In genomic region chr7:103549786-103550185, GRCh38 we compare ENCODE assay signal across 27 cellular contexts.
"Had no signal": no experiment of that assay in that cellular context is flagged by ENCODE, and none has a peak within 500 bp of the region (broad histone marks: within the 10 kb centered on the region; RNA-seq: fewer than 3 reads in every experiment).

No MANE protein-coding gene starts in this region.

- ATAC-seq: stimulated activated effector memory CD8-positive, alpha-beta T cell treated with anti-CD3 and anti-CD28 coated beads, Interleukin-12 subunit alpha, Interleukin-12 subunit beta, amount 100 ng/mL, for 72 hours; stimulated activated memory B cell treated with anti-CD40 and anti-IgM and Interleukin-4, amounts not matched to agents 10 μg/mL and 1 μg/mL and 100 μg/mL, for 72 hours; stimulated activated naive B cell treated with anti-CD40 and anti-IgM and Interleukin-4, amounts not matched to agents 10 μg/mL and 1 μg/mL and 100 μg/mL, for 72 hours; stimulated activated naive CD8-positive, alpha-beta T cell treated with anti-CD3 and anti-CD28 coated beads, Interleukin-15, amount 100 ng/mL, for 72 hours; stimulated activated naive CD8-positive, alpha-beta T cell treated with anti-CD3 and anti-CD28 coated beads, Interleukin-15, Interleukin-2, amounts not matched to agents 100 U/mL and 50 U/mL, for 24 hours; upper lobe of right lung had no signal

- H3K36me3 ChIP-seq: stomach, suprapubic skin, thoracic aorta, thyroid gland, tibial artery, tibial nerve, transverse colon, upper lobe of left lung, upper lobe of right lung, uterus, vagina had no signal

- H3K27me3 ChIP-seq: stomach, suprapubic skin, testis, thyroid gland, tibial artery, tibial nerve, transverse colon, upper lobe of left lung, upper lobe of right lung, uterus, vagina had no signal

- H3K4me3 ChIP-seq: stomach, suprapubic skin, testis, thoracic aorta, thyroid gland, tibial artery, tibial nerve, transverse colon, upper lobe of left lung, upper lobe of right lung, uterus, vagina had no signal

- H3K4me1 ChIP-seq: stomach, suprapubic skin, testis, thyroid gland, tibial nerve, transverse colon, upper lobe of left lung, upper lobe of right lung, uterus, vagina had no signal

- H3K27ac ChIP-seq: stomach, suprapubic skin, testis, thoracic aorta, thyroid gland, tibial artery, tibial nerve, transverse colon, upper lobe of left lung, upper lobe of right lung, uterus, vagina had no signal

- H3K9me3 ChIP-seq: stomach, suprapubic skin, testis, thoracic aorta, thyroid gland, tibial artery, tibial nerve, transverse colon, upper lobe of left lung, upper lobe of right lung, uterus, vagina had no signal

- FAIRE-seq: urothelium cell line had no signal

- DNase-seq: stimulated activated CD4-positive, alpha-beta T cell treated with anti-CD3 and anti-CD28 coated beads, Interleukin-2, amount 100 ng/mL, for 48 hours; stimulated activated CD4-positive, alpha-beta T cell treated with anti-CD3 and anti-CD28 coated beads, Interleukin-4, amount 100 ng/mL, for 1 hour; stimulated activated CD4-positive, alpha-beta T cell treated with anti-CD3 and anti-CD28 coated beads, Interleukin-4, amount 100 ng/mL, for 24 hours; stimulated activated CD4-positive, alpha-beta T cell treated with anti-CD3 and anti-CD28 coated beads, Interleukin-4, amount 100 ng/mL, for 4 hours; stimulated activated CD8-positive, alpha-beta memory T cell treated with anti-CD3 and anti-CD28 coated beads, Interleukin-4, amount 100 ng/mL, for 48 hours; stimulated activated naive B cell treated with anti-CD40 and anti-IgM and Interleukin-4, amounts not matched to agents 10 μg/mL and 1 μg/mL and 100 μg/mL, for 72 hours; stimulated activated naive CD4-positive, alpha-beta T cell; stimulated activated naive CD4-positive, alpha-beta T cell treated with Interleukin-2 at 50 U/mL for 16 hours; stimulated activated naive CD8-positive, alpha-beta T cell treated with anti-CD3 and anti-CD28 coated beads, Interleukin-15, amount 100 ng/mL, for 72 hours; stimulated activated naive CD8-positive, alpha-beta T cell treated with anti-CD3 and anti-CD28 coated beads, Interleukin-15, Interleukin-2, amounts not matched to agents 100 U/mL and 50 U/mL, for 24 hours; stomach; substantia nigra; testis; thyroid gland; tibial artery; transverse colon; trophoblast cell; upper lobe of left lung; upper lobe of right lung; uterus had no signal
